8 cellular contexts compared by ENCODE assay signal in genomic region chr1:117067528-117068370, GRCh38. TPM values are rescaled to one million over a fixed set of nuclear protein-coding genes. Genes with fewer than 3 reads are reported as not detected.
DNase-seq lines count a peak whose midpoint lies in the region; ATAC-seq, FAIRE-seq and TF ChIP-seq lines count a peak whose summit lies in the region.

No MANE protein-coding gene starts in this region.

- peak; percentile 60 for ATAC-seq in GM19452 (IDR thresholded peaks at IDR 0.05; ENCODE audit: unreplicated experiment)
- ATAC-seq in HG03457 (IDR thresholded peaks at IDR 0.05; ENCODE audit: unreplicated experiment), result no peak

- H3K27me3 ChIP-seq in KMS-11 (ENCODE audit: insufficient read depth, low read depth) (no peaks in the 10 kb centered on the region), keratinocyte (ENCODE audit: control insufficient read depth, extremely low read depth, insufficient read depth, low read length) (no peaks in the 10 kb centered on the region)

- H3K27ac ChIP-seq in KMS-11 (no peak overlapping the region), keratinocyte (ENCODE audit: control insufficient read depth, insufficient read depth, low read length) (no peak overlapping the region)

- H4K20me1 ChIP-seq in KMS-11 (ENCODE audit: insufficient read depth), result no peaks in the 10 kb centered on the region
- no peaks in the 10 kb centered on the region for H4K20me1 ChIP-seq in keratinocyte (ENCODE audit: control insufficient read depth, extremely low read depth, insufficient read depth, low read length)

- H3K4me1 ChIP-seq in KMS-11 (ENCODE audit: low read depth, poor library complexity, severe bottlenecking) (peaks cover 15% of the 10 kb centered on the region), keratinocyte (ENCODE audit: control insufficient read depth, extremely low read depth, insufficient read depth, low read length) (no peaks in the 10 kb centered on the region)

- H3K9ac ChIP-seq in KMS-11, result no peak overlapping the region
- no peak overlapping the region for H3K9ac ChIP-seq in keratinocyte (ENCODE audit: control insufficient read depth, extremely low read depth, insufficient read depth, low read length)

- H3K4me3 ChIP-seq in KMS-11 (IDR thresholded peaks at IDR 0.05; ENCODE audit: insufficient read depth, low read depth, low read length) (no peak overlapping the region), cardiac fibroblast (replicated peaks in 1 of 2; ENCODE audit: low read depth in 2 of 2, low read length in 2 of 2) (no peak overlapping the region), keratinocyte (ENCODE audit: control insufficient read depth in 2 of 3, extremely low read depth in 1 of 3, insufficient read depth in 2 of 3, low read depth in 1 of 3, low read length in 3 of 3) (no peak overlapping the region)

- H3K9me3 ChIP-seq in keratinocyte (ENCODE audit: control insufficient read depth, low read depth, low read length), result no peaks in the 10 kb centered on the region

- H3K79me2 ChIP-seq in KMS-11 (ENCODE audit: insufficient read depth, low read depth), result peaks cover 5% of the 10 kb centered on the region; the same call in 1 of the 2 replicates
- H3K79me2 ChIP-seq in keratinocyte (ENCODE audit: control insufficient read depth, insufficient read depth, low read length), result peaks cover 5% of the 10 kb centered on the region

- H3K36me3 ChIP-seq in KMS-11 (ENCODE audit: insufficient read depth) (no peaks in the 10 kb centered on the region), keratinocyte (ENCODE audit: control insufficient read depth in 2 of 2, extremely low read depth in 1 of 2, insufficient read depth in 2 of 2, low read length in 2 of 2) (peaks cover 0 to 6% of the 10 kb centered on the region in 2 experiments)

- TF ChIP-seq CTCF in KMS-11 (conservative IDR thresholded peaks at IDR 0.05; ENCODE audit: low read depth, low read length) (peak; percentile 65), cardiac fibroblast (IDR thresholded peaks at IDR 0.05; ENCODE audit: low read depth, low read length) (peak; percentile 81), keratinocyte (optimal IDR thresholded peaks at IDR 0.05 in 1 of 3, IDR thresholded peaks at IDR 0.05 in 1 of 3, conservative IDR thresholded peaks at IDR 0.05 in 1 of 3; ENCODE audit: extremely low read depth in 1 of 3, insufficient read depth in 2 of 3, low read length in 3 of 3) (peak; percentile 74 to 92 (median 86))

- FAIRE-seq in keratinocyte (lab: Jason Lieb, UNC), result no peak

- DNase-seq in Daoy (ENCODE audit: low read depth), result peak; percentile 73
- peak; percentile 50 for DNase-seq in SK-N-DZ (ENCODE audit: low spot score)
- DNase-seq in cardiac fibroblast (ENCODE audit: low read depth in 2 of 2), result peak; percentile 72 to 74
- no peak for DNase-seq in keratinocyte (ENCODE audit: low read depth, low spot score)
- peak; percentile 22 to 24 for DNase-seq in stimulated activated CD4-positive, alpha-beta T cell treated with anti-CD3 and anti-CD28 coated beads, Interleukin-4, amount 100 ng/mL, for 4 hours

- H3K9me1 ChIP-seq in keratinocyte (ENCODE audit: control insufficient read depth, extremely low read depth, insufficient read depth, low read length), result no peaks in the 10 kb centered on the region

- dilution Hi-C loops in keratinocyte (cut with MboI; ENCODE audit: extremely low pct_ligation_motif_present, low sequenced_read_pairs), result no loop called here

- no peak overlapping the region for H2AFZ ChIP-seq in KMS-11 (ENCODE audit: low read depth)
- no peak overlapping the region for H2AFZ ChIP-seq in keratinocyte (ENCODE audit: control insufficient read depth, low read length)

- H3K4me2 ChIP-seq in KMS-11 (no peak overlapping the region), keratinocyte (ENCODE audit: control insufficient read depth, extremely low read depth, insufficient read depth, low read depth, low read length) (no peak overlapping the region)

RNA-seq across cellular contexts. Expression of gene TTF2, which starts 7.6 kb away (rescaled TPM):
- total RNA-seq in Daoy (2014; rRNA removed; shearing (Covaris generic)), result 58.7 and 75.6 TPM in 2 replicates
- 24.8 and 28.6 TPM in 2 replicates for polyA plus RNA-seq in SK-N-DZ (2014; cell fraction: cytosol; rRNA removed)
- 29.3 and 55.0 TPM in 2 replicates for polyA plus RNA-seq in SK-N-DZ (2014; cell fraction: nucleus; rRNA removed)
- 13.4 to 23.0 TPM (median 15.8 TPM) in 3 replicates for polyA plus RNA-seq in keratinocyte
- 25.9 TPM for polyA plus RNA-seq in keratinocyte (2011; ENCODE audit: low read depth)
- 9.0 and 9.4 TPM in 2 replicates for polyA plus RNA-seq in keratinocyte (2011; cell fraction: cytosol; rRNA removed)
- 25.7 and 28.2 TPM in 2 replicates for polyA plus RNA-seq in keratinocyte (2011; cell fraction: nucleus; rRNA removed)
- polyA plus RNA-seq in keratinocyte (2012; ENCODE audit: low replicate concordance), result 9.2 and 16.5 TPM in 2 replicates
- polyA minus RNA-seq in keratinocyte, result 13.1 to 21.8 TPM (median 16.2 TPM) in 3 replicates
- 5.6 TPM for polyA minus RNA-seq in keratinocyte (2011; cell fraction: cytosol; rRNA and poly(A)+ RNA removed)
- polyA minus RNA-seq in keratinocyte (2011; cell fraction: nucleus; rRNA and poly(A)+ RNA removed), result 11.4 and 19.6 TPM in 2 replicates

RNA-seq across cellular contexts. Expression of gene TRIM45, which starts 53.8 kb away (rescaled TPM):
- total RNA-seq in Daoy (2014; rRNA removed; shearing (Covaris generic)), result 3.4 and 7.6 TPM in 2 replicates
- polyA plus RNA-seq in SK-N-DZ (2014; cell fraction: cytosol; rRNA removed), result 9.3 and 13.1 TPM in 2 replicates
- polyA plus RNA-seq in SK-N-DZ (2014; cell fraction: nucleus; rRNA removed), result 17.6 and 31.4 TPM in 2 replicates
- 2.5 to 2.7 TPM (median 2.6 TPM) in 3 replicates for polyA plus RNA-seq in keratinocyte
- 0.39 TPM for polyA plus RNA-seq in keratinocyte (2011; ENCODE audit: low read depth)
- 0.78 and 0.83 TPM in 2 replicates for polyA plus RNA-seq in keratinocyte (2011; cell fraction: cytosol; rRNA removed)
- polyA plus RNA-seq in keratinocyte (2011; cell fraction: nucleus; rRNA removed), result 7.9 and 9.3 TPM in 2 replicates
- polyA plus RNA-seq in keratinocyte (2012; ENCODE audit: low replicate concordance), result 1.1 and 1.5 TPM in 2 replicates
- polyA minus RNA-seq in keratinocyte, result 1.4 to 2.8 TPM (median 2.3 TPM) in 3 replicates
- polyA minus RNA-seq in keratinocyte (2011; cell fraction: cytosol; rRNA and poly(A)+ RNA removed), result 0.77 TPM
- polyA minus RNA-seq in keratinocyte (2011; cell fraction: nucleus; rRNA and poly(A)+ RNA removed), result 1.1 and 2.4 TPM in 2 replicates
